ENCODE assay signal across 8 cellular contexts in the genomic region with DNA sequence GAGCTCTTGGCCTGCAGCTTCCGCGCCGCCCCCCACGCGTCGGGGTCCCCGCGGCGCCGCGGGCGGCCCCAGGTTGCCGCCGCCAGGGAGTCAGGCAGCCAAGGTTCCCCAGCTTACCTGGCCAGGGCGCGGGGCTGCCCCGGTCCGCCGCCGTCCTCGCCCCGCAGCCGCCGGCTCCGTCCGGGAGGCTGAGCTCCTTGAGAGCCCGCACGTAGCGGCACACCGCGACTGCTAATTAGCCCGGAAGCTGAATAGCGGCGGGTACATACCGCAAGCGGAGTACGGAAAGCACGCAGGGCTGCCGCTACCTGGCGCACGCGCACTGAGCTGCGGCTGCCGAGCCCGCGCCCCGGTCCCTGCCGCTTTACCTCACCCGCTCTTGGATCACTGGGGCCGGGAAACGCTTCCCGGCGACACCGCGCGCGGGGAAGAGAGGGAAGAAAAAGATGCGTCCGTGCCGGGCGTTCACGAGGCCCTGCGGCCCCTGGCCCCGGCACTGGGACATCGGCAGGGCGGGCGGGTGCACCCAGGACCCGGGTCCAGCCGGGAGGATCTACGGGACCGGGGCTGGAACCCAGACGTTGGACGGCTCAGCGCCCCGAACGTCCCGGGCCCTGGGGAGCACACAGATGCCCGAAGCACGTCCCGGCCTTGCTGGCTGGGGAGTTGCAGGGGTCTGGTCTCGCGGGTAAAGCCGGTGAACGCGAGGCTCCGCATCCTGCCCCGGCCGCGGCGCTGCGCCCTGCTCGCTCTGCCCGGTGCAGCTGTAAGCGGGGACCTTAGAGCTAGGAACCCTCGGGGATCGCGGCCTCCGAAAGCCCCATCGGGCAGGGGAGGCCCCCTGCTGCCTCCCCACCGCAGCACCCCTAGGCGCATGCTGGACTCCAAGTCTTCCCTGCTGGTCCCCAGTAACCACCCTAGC. TPM values are rescaled to one million over a fixed set of nuclear protein-coding genes. Genes with fewer than 3 reads are reported as not detected.
DNase-seq lines count a peak whose midpoint lies in the region; ATAC-seq and TF ChIP-seq lines count a peak whose summit lies in the region.

Gene GOLGA8B, minus strand, starts transcription at position 253 of the 922 bp plus-strand sequence. CDS start 47,739 bp downstream, outside the sequence.

- 0 out of 2 replicates have a peak within 1 kb of the TSS, but pooled peaks have one; percentile 10 for H3K9ac ChIP-seq in HUES48 (ENCODE audit: low read depth, low read length)

- WGBS in gastroesophageal sphincter (ENCODE audit: low coverage in 1 of 2), 2 donors, result 0% methylated on average over 1 of the region's 101 CpGs; no CpG with 5 or more reads in 1 of the 2 donors
- WGBS in suprapubic skin, result 20% methylated on average over 2 of the region's 101 CpGs

- H3K4me1 ChIP-seq in HUES48 (ENCODE audit: control insufficient read depth, insufficient read depth, low read length) (no peaks in the 10 kb centered on the region; the same call in 1 of the 2 replicates), gastroesophageal sphincter (peaks cover 0 to 33% (median 14%) of the 10 kb centered on the region in 3 donors), neutrophil (ENCODE audit: control insufficient read depth in 1 of 2, insufficient read depth in 1 of 2, low read depth in 1 of 2, low read length in 1 of 2) (peaks cover 7 to 13% of the 10 kb centered on the region in 2 experiments), suprapubic skin (peaks cover 19% of the 10 kb centered on the region)

- H3K9me3 ChIP-seq in HUES48 (ENCODE audit: control insufficient read depth, insufficient read depth, low read length), result no peaks in the 10 kb centered on the region
- H3K9me3 ChIP-seq in gastroesophageal sphincter, result no peaks in the 10 kb centered on the region
- H3K9me3 ChIP-seq in neutrophil, result no peaks in the 10 kb centered on the region
- H3K9me3 ChIP-seq in suprapubic skin, result no peaks in the 10 kb centered on the region

- TF ChIP-seq POLR2A in gastroesophageal sphincter (IDR thresholded peaks at IDR 0.05), result peak; percentile 14 to 27
- TF ChIP-seq POLR2A in suprapubic skin (IDR thresholded peaks at IDR 0.05), result no peak

- H3K27me3 ChIP-seq in HUES48 (ENCODE audit: control insufficient read depth, insufficient read depth, low read length) (peaks cover 18% of the 10 kb centered on the region), gastroesophageal sphincter (no peaks in the 10 kb centered on the region), neutrophil (peaks cover 61% of the 10 kb centered on the region), suprapubic skin (no peaks in the 10 kb centered on the region)

- TF ChIP-seq CTCF in gastroesophageal sphincter (IDR thresholded peaks at IDR 0.05) (no peak), neutrophil (IDR thresholded peaks at IDR 0.05) (no peak), suprapubic skin (IDR thresholded peaks at IDR 0.05) (no peak)

- H3K4me3 ChIP-seq in HUES48 (ENCODE audit: low read depth, low read length) (peak within 1 kb of the TSS; percentile 75), gastroesophageal sphincter (peak within 1 kb of the TSS; percentile 87 to 91), neutrophil (ENCODE audit: low read depth in 1 of 2, low read length in 1 of 2) (peak within 1 kb of the TSS; percentile 61 to 63), suprapubic skin (peak within 1 kb of the TSS; percentile 91)

- H3K36me3 ChIP-seq in HUES48 (ENCODE audit: control insufficient read depth, insufficient read depth, low read length) (no peaks in the 10 kb centered on the region), gastroesophageal sphincter (no peaks in the 10 kb centered on the region), neutrophil (no peaks in the 10 kb centered on the region), suprapubic skin (no peaks in the 10 kb centered on the region)

- ATAC-seq in GM21390 (IDR thresholded peaks at IDR 0.05; ENCODE audit: unreplicated experiment) (peak; percentile 59), gastroesophageal sphincter (peak; percentile 79)

- H3K27ac ChIP-seq in HUES48 (ENCODE audit: low read depth, low read length), result no peak within 1 kb of the TSS
- H3K27ac ChIP-seq in gastroesophageal sphincter, result peak within 1 kb of the TSS in 3 of 4 donors; percentile 76 to 80 (median 80)
- no peak within 1 kb of the TSS for H3K27ac ChIP-seq in neutrophil
- no peak within 1 kb of the TSS for H3K27ac ChIP-seq in suprapubic skin

- DNase-seq in D341Med (ENCODE audit: low spot score), result peak; percentile 93
- peak; percentile 59 to 77 for DNase-seq in SHP77 (lab: John Stamatoyannopoulos, UW)
- peak; percentile 60 for DNase-seq in activated gamma-delta T cell (lab: John Stamatoyannopoulos, UW)
- no peak for DNase-seq in suprapubic skin (ENCODE audit: low spot score in 2 of 2)

- TF ChIP-seq EP300 in gastroesophageal sphincter (IDR thresholded peaks at IDR 0.05) (no peak), suprapubic skin (IDR thresholded peaks at IDR 0.05) (no peak)

RNA-seq across cellular contexts. Expression of gene GOLGA8B, which starts in this region (rescaled TPM):
- 100 to 1,000 TPM in 1 of 4 donors, 10 to 100 TPM in 2, 1 to 10 TPM in 1; 1.6 to 180 (median 52.5) TPM for total RNA-seq in gastroesophageal sphincter
- total RNA-seq in suprapubic skin, result 100 to 1,000 TPM in 1 of 4 donors, 10 to 100 TPM in 3; 83.2 to 336 (median 98.0) TPM

Comparison
In these comparisons a context has a peak if more than half of its experiments do, and no peak if none do; other contexts are left out.
1. DNase-seq: peak in D341Med (single experiment), SHP77 (2 of 2) and activated gamma-delta T cell (single experiment); none in suprapubic skin (0 of 2).
2. H3K27ac ChIP-seq: peak in gastroesophageal sphincter (3 of 4); none in HUES48 (single experiment), neutrophil (single experiment) and suprapubic skin (single experiment).
3. POLR2A ChIP-seq: peak in gastroesophageal sphincter (2 of 2); none in suprapubic skin (0 of 2).
4. Peak in every context shown above with its lines, with median percentiles within 50 percentile points of each other: H3K4me3 ChIP-seq.